Comparison of ENCODE assay signal across 1 cellular context in the genomic region with DNA sequence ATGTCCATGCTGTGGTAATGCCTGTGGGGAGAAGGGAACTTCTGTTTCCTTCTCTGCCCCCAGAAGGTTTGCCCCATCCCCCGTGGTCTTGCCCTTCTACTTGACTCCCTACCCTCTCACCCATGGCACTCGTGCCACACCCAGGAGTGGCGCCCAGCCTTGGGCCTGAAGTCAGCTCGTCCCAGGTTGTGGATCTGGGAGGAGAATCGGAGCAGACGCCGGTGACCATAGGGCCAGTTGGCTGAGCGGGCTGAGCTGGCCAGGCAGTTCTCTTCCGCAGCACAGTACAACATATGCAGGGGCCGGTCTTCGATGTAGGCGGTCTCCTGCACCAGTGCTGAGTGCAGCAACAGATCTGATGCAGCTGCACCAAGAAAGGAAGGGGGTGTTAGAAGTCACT.
A peak's percentile ranks its signal among the peaks of the same experiment; 100 is the strongest.
TF ChIP-seq lines count a peak whose summit lies in the region.

No MANE protein-coding gene starts in this region.

TF ChIP-seq in HepG2, 621 proteins besides CTCF, POLR2A, EP300 and RAD21 (continues in another document):
- 0 out of 2 replicates have a peak, but pooled peaks have one; percentile 40 for TF ChIP-seq ZC3H13 (CRISPR knock-in tag; IDR thresholded peaks at IDR 0.05)
- TF ChIP-seq, protein P1, sequence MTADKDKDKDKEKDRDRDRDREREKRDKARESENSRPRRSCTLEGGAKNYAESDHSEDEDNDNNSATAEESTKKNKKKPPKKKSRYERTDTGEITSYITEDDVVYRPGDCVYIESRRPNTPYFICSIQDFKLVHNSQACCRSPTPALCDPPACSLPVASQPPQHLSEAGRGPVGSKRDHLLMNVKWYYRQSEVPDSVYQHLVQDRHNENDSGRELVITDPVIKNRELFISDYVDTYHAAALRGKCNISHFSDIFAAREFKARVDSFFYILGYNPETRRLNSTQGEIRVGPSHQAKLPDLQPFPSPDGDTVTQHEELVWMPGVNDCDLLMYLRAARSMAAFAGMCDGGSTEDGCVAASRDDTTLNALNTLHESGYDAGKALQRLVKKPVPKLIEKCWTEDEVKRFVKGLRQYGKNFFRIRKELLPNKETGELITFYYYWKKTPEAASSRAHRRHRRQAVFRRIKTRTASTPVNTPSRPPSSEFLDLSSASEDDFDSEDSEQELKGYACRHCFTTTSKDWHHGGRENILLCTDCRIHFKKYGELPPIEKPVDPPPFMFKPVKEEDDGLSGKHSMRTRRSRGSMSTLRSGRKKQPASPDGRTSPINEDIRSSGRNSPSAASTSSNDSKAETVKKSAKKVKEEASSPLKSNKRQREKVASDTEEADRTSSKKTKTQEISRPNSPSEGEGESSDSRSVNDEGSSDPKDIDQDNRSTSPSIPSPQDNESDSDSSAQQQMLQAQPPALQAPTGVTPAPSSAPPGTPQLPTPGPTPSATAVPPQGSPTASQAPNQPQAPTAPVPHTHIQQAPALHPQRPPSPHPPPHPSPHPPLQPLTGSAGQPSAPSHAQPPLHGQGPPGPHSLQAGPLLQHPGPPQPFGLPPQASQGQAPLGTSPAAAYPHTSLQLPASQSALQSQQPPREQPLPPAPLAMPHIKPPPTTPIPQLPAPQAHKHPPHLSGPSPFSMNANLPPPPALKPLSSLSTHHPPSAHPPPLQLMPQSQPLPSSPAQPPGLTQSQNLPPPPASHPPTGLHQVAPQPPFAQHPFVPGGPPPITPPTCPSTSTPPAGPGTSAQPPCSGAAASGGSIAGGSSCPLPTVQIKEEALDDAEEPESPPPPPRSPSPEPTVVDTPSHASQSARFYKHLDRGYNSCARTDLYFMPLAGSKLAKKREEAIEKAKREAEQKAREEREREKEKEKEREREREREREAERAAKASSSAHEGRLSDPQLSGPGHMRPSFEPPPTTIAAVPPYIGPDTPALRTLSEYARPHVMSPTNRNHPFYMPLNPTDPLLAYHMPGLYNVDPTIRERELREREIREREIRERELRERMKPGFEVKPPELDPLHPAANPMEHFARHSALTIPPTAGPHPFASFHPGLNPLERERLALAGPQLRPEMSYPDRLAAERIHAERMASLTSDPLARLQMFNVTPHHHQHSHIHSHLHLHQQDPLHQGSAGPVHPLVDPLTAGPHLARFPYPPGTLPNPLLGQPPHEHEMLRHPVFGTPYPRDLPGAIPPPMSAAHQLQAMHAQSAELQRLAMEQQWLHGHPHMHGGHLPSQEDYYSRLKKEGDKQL (CRISPR knock-in tag; IDR thresholded peaks at IDR 0.05; ENCODE audit: low read depth) = no peak
- TF ChIP-seq TAF1 (CRISPR knock-in tag; IDR thresholded peaks at IDR 0.05) = no peak
- TF ChIP-seq ZFP37 (CRISPR knock-in tag; IDR thresholded peaks at IDR 0.05; ENCODE audit: borderline replicate concordance) = no peak
- no peak for TF ChIP-seq PRMT3 (CRISPR knock-in tag; IDR thresholded peaks at IDR 0.05; ENCODE audit: borderline replicate concordance, low read depth)
- TF ChIP-seq HOXA5 (CRISPR knock-in tag; IDR thresholded peaks at IDR 0.05) = no peak
- TF ChIP-seq ZNF687 (CRISPR knock-in tag; IDR thresholded peaks at IDR 0.05) = 0 out of 2 replicates have a peak, but pooled peaks have one; percentile 9
- peak; percentile 43; the same call in 1 of the 2 replicates for TF ChIP-seq NRL (CRISPR knock-in tag; IDR thresholded peaks at IDR 0.05; ENCODE audit: borderline replicate concordance)
- no peak for TF ChIP-seq CC2D1A (CRISPR knock-in tag; IDR thresholded peaks at IDR 0.05)
- no peak for TF ChIP-seq HNRNPL (IDR thresholded peaks at IDR 0.05; ENCODE audit: low read depth, low read length)
- TF ChIP-seq BHLHE40 (IDR thresholded peaks at IDR 0.05; ENCODE audit: low read length) = no peak
- TF ChIP-seq ZNF879 (CRISPR knock-in tag; IDR thresholded peaks at IDR 0.05) = no peak
- no peak for TF ChIP-seq HOMEZ (CRISPR knock-in tag; IDR thresholded peaks at IDR 0.05; ENCODE audit: low read depth)
- TF ChIP-seq, protein P2, sequence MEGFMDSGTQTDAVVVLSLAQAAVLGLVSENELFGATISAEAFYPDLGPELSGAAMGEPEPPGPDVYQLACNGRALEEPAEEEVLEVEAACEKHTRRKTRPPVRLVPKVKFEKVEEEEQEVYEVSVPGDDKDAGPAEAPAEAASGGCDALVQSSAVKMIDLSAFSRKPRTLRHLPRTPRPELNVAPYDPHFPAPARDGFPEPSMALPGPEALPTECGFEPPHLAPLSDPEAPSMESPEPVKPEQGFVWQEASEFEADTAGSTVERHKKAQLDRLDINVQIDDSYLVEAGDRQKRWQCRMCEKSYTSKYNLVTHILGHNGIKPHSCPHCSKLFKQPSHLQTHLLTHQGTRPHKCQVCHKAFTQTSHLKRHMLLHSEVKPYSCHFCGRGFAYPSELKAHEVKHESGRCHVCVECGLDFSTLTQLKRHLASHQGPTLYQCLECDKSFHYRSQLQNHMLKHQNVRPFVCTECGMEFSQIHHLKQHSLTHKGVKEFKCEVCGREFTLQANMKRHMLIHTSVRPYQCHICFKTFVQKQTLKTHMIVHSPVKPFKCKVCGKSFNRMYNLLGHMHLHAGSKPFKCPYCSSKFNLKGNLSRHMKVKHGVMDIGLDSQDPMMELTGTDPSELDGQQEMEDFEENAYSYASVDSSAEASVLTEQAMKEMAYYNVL (CRISPR knock-in tag; IDR thresholded peaks at IDR 0.05; ENCODE audit: borderline replicate concordance) = no peak
- no peak for TF ChIP-seq MIXL1 (CRISPR knock-in tag; IDR thresholded peaks at IDR 0.05)
- peak; percentile 62; the same call in 1 of the 2 replicates for TF ChIP-seq ZNF318 (CRISPR knock-in tag; IDR thresholded peaks at IDR 0.05)
- TF ChIP-seq NCOA2 (CRISPR knock-in tag; IDR thresholded peaks at IDR 0.05) = no peak
- TF ChIP-seq EED (CRISPR knock-in tag; IDR thresholded peaks at IDR 0.05) = no peak
- TF ChIP-seq, protein P3, sequence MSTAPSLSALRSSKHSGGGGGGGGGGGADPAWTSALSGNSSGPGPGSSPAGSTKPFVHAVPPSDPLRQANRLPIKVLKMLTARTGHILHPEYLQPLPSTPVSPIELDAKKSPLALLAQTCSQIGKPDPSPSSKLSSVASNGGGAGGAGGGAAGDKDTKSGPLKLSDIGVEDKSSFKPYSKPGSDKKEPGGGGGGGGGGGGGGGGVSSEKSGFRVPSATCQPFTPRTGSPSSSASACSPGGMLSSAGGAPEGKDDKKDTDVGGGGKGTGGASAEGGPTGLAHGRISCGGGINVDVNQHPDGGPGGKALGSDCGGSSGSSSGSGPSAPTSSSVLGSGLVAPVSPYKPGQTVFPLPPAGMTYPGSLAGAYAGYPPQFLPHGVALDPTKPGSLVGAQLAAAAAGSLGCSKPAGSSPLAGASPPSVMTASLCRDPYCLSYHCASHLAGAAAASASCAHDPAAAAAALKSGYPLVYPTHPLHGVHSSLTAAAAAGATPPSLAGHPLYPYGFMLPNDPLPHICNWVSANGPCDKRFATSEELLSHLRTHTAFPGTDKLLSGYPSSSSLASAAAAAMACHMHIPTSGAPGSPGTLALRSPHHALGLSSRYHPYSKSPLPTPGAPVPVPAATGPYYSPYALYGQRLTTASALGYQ (CRISPR knock-in tag; IDR thresholded peaks at IDR 0.05) = no peak
- TF ChIP-seq SAFB2 (CRISPR knock-in tag; IDR thresholded peaks at IDR 0.05; ENCODE audit: borderline replicate concordance, low read depth) = no peak
- TF ChIP-seq JUND (CRISPR knock-in tag; IDR thresholded peaks at IDR 0.05) = no peak
- TF ChIP-seq KDM2A (CRISPR knock-in tag; IDR thresholded peaks at IDR 0.05; ENCODE audit: borderline replicate concordance, low read depth) = peak; percentile 20; the same call in 1 of the 2 replicates
- no peak for TF ChIP-seq HOXD1 (CRISPR knock-in tag; IDR thresholded peaks at IDR 0.05)
